In genomic region chr3:136267235-136267634, GRCh38 we compare ENCODE assay signal across 32 cellular contexts.
"Had no signal": no experiment of that assay in that cellular context is flagged by ENCODE, and none has a peak within 500 bp of the region (broad histone marks: within the 10 kb centered on the region; RNA-seq: fewer than 3 reads in every experiment).

No MANE protein-coding gene starts in this region.

- H3K27me3 ChIP-seq: neutrophil, ovary, spleen, suprapubic skin, testis, tibial artery, transverse colon, upper lobe of right lung, uterus had no signal

- H3K4me1 ChIP-seq: parathyroid adenoma, suprapubic skin, testis, tibial artery, transverse colon, upper lobe of right lung, uterus had no signal

- H3K9me3 ChIP-seq: neutrophil, ovary, psoas muscle, spleen, suprapubic skin, testis, tibial artery, transverse colon, upper lobe of right lung, uterus had no signal

- H3K4me3 ChIP-seq: ovary, psoas muscle, skin epidermis, smooth muscle cell, spleen, suprapubic skin, testis, tibial artery, transverse colon, upper lobe of right lung, uterus had no signal

- H3K9ac ChIP-seq: parathyroid adenoma had no signal

- H3K27me3 Mint-ChIP-seq: naive thymus-derived CD8-positive, alpha-beta T cell; natural killer cell treated with Interleukin-12 subunit alpha and Interleukin-12 subunit beta and Interleukin-15 and Interleukin-18, amount 100 ng/mL, for 72 hours; progenitor cell of endocrine pancreas; stimulated activated memory B cell treated with anti-CD40 and anti-IgM and Interleukin-4, amounts not matched to agents 10 μg/mL and 1 μg/mL and 100 μg/mL, for 72 hours; stimulated activated naive CD8-positive, alpha-beta T cell treated with anti-CD3 and anti-CD28 coated beads, Interleukin-15, amount 100 ng/mL, for 72 hours; type B pancreatic cell had no signal

- H3K9me3 Mint-ChIP-seq: naive thymus-derived CD8-positive, alpha-beta T cell; natural killer cell treated with Interleukin-12 subunit alpha and Interleukin-12 subunit beta and Interleukin-15 and Interleukin-18, amount 100 ng/mL, for 72 hours; nephron progenitor cell; neural crest cell; stimulated activated memory B cell treated with anti-CD40 and anti-IgM and Interleukin-4, amounts not matched to agents 10 μg/mL and 1 μg/mL and 100 μg/mL, for 72 hours; stimulated activated naive CD8-positive, alpha-beta T cell treated with anti-CD3 and anti-CD28 coated beads, Interleukin-15, amount 100 ng/mL, for 72 hours; type B pancreatic cell had no signal

- H3K4me1 Mint-ChIP-seq: nephron progenitor cell, neural crest cell had no signal

- DNase-seq: naive thymus-derived CD8-positive, alpha-beta T cell; nephron progenitor cell; nucleus accumbens; ovary; psoas muscle; right cardiac atrium; spleen; stimulated activated CD4-positive, alpha-beta T cell treated with anti-CD3 and anti-CD28 coated beads, Interleukin-12 subunit alpha, Interleukin-12 subunit beta, amount 100 ng/mL, for 4 hours; stimulated activated CD4-positive, alpha-beta T cell treated with anti-CD3 and anti-CD28 coated beads, Interleukin-1b, Interleukin-23, amount 100 ng/mL, for 48 hours; stimulated activated CD4-positive, alpha-beta T cell treated with anti-CD3 and anti-CD28 coated beads, Interleukin-4, amount 100 ng/mL, for 1 hour; stimulated activated CD4-positive, alpha-beta T cell treated with anti-CD3 and anti-CD28 coated beads, Interleukin-4, amount 100 ng/mL, for 4 hours; stimulated activated CD8-positive, alpha-beta memory T cell treated with anti-CD3 and anti-CD28 coated beads, Interleukin-4, amount 100 ng/mL, for 48 hours; stimulated activated naive CD4-positive, alpha-beta T cell; stimulated activated naive CD8-positive, alpha-beta T cell treated with anti-CD3 and anti-CD28 coated beads, Interleukin-15, amount 100 ng/mL, for 72 hours; stimulated activated naive CD8-positive, alpha-beta T cell treated with anti-CD3 and anti-CD28 coated beads, Interleukin-15, Interleukin-2, amounts not matched to agents 100 U/mL and 50 U/mL, for 24 hours; substantia nigra; testis; tibial artery; transverse colon; upper lobe of right lung; uterus had no signal

- H3K27ac ChIP-seq: neutrophil, ovary, parathyroid adenoma, psoas muscle, skin epidermis, spleen, suprapubic skin, testis, tibial artery, transverse colon, upper lobe of right lung, uterus had no signal

- H3K27ac Mint-ChIP-seq: natural killer cell treated with Interleukin-12 subunit alpha and Interleukin-12 subunit beta and Interleukin-15 and Interleukin-18, amount 100 ng/mL, for 72 hours; progenitor cell of endocrine pancreas; stimulated activated memory B cell treated with anti-CD40 and anti-IgM and Interleukin-4, amounts not matched to agents 10 μg/mL and 1 μg/mL and 100 μg/mL, for 72 hours; stimulated activated naive CD8-positive, alpha-beta T cell treated with anti-CD3 and anti-CD28 coated beads, Interleukin-15, amount 100 ng/mL, for 72 hours; type B pancreatic cell had no signal

- H2AFZ ChIP-seq: parathyroid adenoma had no signal

- H3K4me3 Mint-ChIP-seq: naive thymus-derived CD8-positive, alpha-beta T cell; natural killer cell treated with Interleukin-12 subunit alpha and Interleukin-12 subunit beta and Interleukin-15 and Interleukin-18, amount 100 ng/mL, for 72 hours; nephron progenitor cell; neural crest cell; stimulated activated memory B cell treated with anti-CD40 and anti-IgM and Interleukin-4, amounts not matched to agents 10 μg/mL and 1 μg/mL and 100 μg/mL, for 72 hours; stimulated activated naive CD8-positive, alpha-beta T cell treated with anti-CD3 and anti-CD28 coated beads, Interleukin-15, amount 100 ng/mL, for 72 hours; type B pancreatic cell had no signal

- H3K36me3 ChIP-seq: neutrophil, ovary, uterus had no signal

- ATAC-seq: naive thymus-derived CD8-positive, alpha-beta T cell; psoas muscle; right cardiac atrium; sciatic nerve; stimulated activated memory B cell treated with anti-CD40 and anti-IgM and Interleukin-4, amounts not matched to agents 10 μg/mL and 1 μg/mL and 100 μg/mL, for 72 hours; stimulated activated naive CD8-positive, alpha-beta T cell treated with anti-CD3 and anti-CD28 coated beads, Interleukin-15, amount 100 ng/mL, for 72 hours; stimulated activated naive CD8-positive, alpha-beta T cell treated with anti-CD3 and anti-CD28 coated beads, Interleukin-15, Interleukin-2, amounts not matched to agents 100 U/mL and 50 U/mL, for 24 hours; upper lobe of right lung had no signal
